Comparison of ENCODE assay signal across 1 cellular context in genomic region chr6:30066577-30067459, GRCh38.
TF ChIP-seq lines count a peak whose summit lies in the region.

TSS of gene PPP1R11 (plus strand) at chr6:30067198. CDS start at chr6:30067411, 213 bp downstream.

TF ChIP-seq in HepG2, 621 proteins besides CTCF, POLR2A, EP300 and RAD21 (continued from another document and continues in another):
- TF ChIP-seq ZNF670 (CRISPR knock-in tag; IDR thresholded peaks at IDR 0.05; ENCODE audit: borderline replicate concordance) (0 out of 2 replicates have a peak, but pooled peaks have one; percentile 46), NFKB2 (CRISPR knock-in tag; IDR thresholded peaks at IDR 0.05; ENCODE audit: borderline replicate concordance) (peak; percentile 65), PHF21A (CRISPR knock-in tag; IDR thresholded peaks at IDR 0.05) (peak; percentile 90), TCF12 (IDR thresholded peaks at IDR 0.05) (no peak), TCF12 (CRISPR knock-in tag; IDR thresholded peaks at IDR 0.05) (no peak; the same call in 1 of the 2 replicates), PREB (CRISPR knock-in tag; IDR thresholded peaks at IDR 0.05) (peak; percentile 12; the same call in 1 of the 2 replicates), ZNF251 (CRISPR knock-in tag; IDR thresholded peaks at IDR 0.05) (no peak), ZNF557 (CRISPR knock-in tag; IDR thresholded peaks at IDR 0.05) (peak; percentile 86), ZFP91 (CRISPR knock-in tag; IDR thresholded peaks at IDR 0.05; ENCODE audit: borderline replicate concordance) (peak; percentile 96), AHR (CRISPR knock-in tag; IDR thresholded peaks at IDR 0.05) (peak; percentile 72), ZNF597 (CRISPR knock-in tag; IDR thresholded peaks at IDR 0.05) (no peak), KDM5B (CRISPR knock-in tag; IDR thresholded peaks at IDR 0.05; ENCODE audit: borderline replicate concordance) (peak; percentile 85), TOPORS (CRISPR knock-in tag; IDR thresholded peaks at IDR 0.05) (peak; percentile 79), KAT2B (IDR thresholded peaks at IDR 0.05; ENCODE audit: borderline replicate concordance, low read depth, low read length) (no peak), ZNF431 (CRISPR knock-in tag; IDR thresholded peaks at IDR 0.05; ENCODE audit: borderline replicate concordance, low read depth) (no peak; the same call in 1 of the 2 replicates), DNMT1 (CRISPR knock-in tag; IDR thresholded peaks at IDR 0.05) (no peak), ZNF713 (CRISPR knock-in tag; IDR thresholded peaks at IDR 0.05) (no peak), NFAT5 (CRISPR knock-in tag; IDR thresholded peaks at IDR 0.05) (no peak), ZBTB10 (CRISPR knock-in tag; IDR thresholded peaks at IDR 0.05; ENCODE audit: borderline replicate concordance) (0 out of 2 replicates have a peak, but pooled peaks have one; percentile 56), BRD4 (CRISPR knock-in tag; IDR thresholded peaks at IDR 0.05) (no peak), EZH2 (conservative IDR thresholded peaks at IDR 0.05; ENCODE audit: low read depth, low read length) (no peak), SKIL (CRISPR knock-in tag; IDR thresholded peaks at IDR 0.05; ENCODE audit: borderline replicate concordance) (0 out of 2 replicates have a peak, but pooled peaks have one; percentile 43), ZNF709 (CRISPR knock-in tag; IDR thresholded peaks at IDR 0.05) (peak; percentile 50; the same call in 1 of the 2 replicates), SATB2 (CRISPR knock-in tag; IDR thresholded peaks at IDR 0.05) (no peak), ZNF281 (CRISPR knock-in tag; IDR thresholded peaks at IDR 0.05; ENCODE audit: borderline replicate concordance) (peak; percentile 52; the same call in 1 of the 2 replicates), SNAPC5 (CRISPR knock-in tag; IDR thresholded peaks at IDR 0.05; ENCODE audit: borderline replicate concordance) (peak; percentile 90), GMEB2 (CRISPR knock-in tag; IDR thresholded peaks at IDR 0.05; ENCODE audit: low read depth) (peak; percentile 82), ETS1 (CRISPR knock-in tag; IDR thresholded peaks at IDR 0.05) (0 out of 2 replicates have a peak, but pooled peaks have one; percentile 58), HCFC1 (IDR thresholded peaks at IDR 0.05; ENCODE audit: low read depth, low read length) (peak; percentile 77), RAD51 (IDR thresholded peaks at IDR 0.05; ENCODE audit: borderline replicate concordance) (no peak), EEA1 (CRISPR knock-in tag; IDR thresholded peaks at IDR 0.05; ENCODE audit: borderline replicate concordance) (no peak; the same call in 1 of the 2 replicates), TEAD2 (CRISPR knock-in tag; IDR thresholded peaks at IDR 0.05) (no peak), SMAD9 (CRISPR knock-in tag; IDR thresholded peaks at IDR 0.05) (no peak), KLF9 (CRISPR knock-in tag; IDR thresholded peaks at IDR 0.05; ENCODE audit: low read depth) (peak; percentile 93), BRCA1 (CRISPR knock-in tag; IDR thresholded peaks at IDR 0.05) (peak; percentile 40; the same call in 1 of the 2 replicates), CCDC6 (CRISPR knock-in tag; IDR thresholded peaks at IDR 0.05) (peak; percentile 26; the same call in 1 of the 2 replicates), NCOA5 (CRISPR knock-in tag; IDR thresholded peaks at IDR 0.05) (no peak), ZBTB3 (CRISPR knock-in tag; IDR thresholded peaks at IDR 0.05; ENCODE audit: borderline replicate concordance, low read depth) (0 out of 2 replicates have a peak, but pooled peaks have one; percentile 87)
